Comparison of ENCODE assay signal across 8 cellular contexts in genomic region chr1:46133181-46133658, GRCh38. TPM values are rescaled to one million over a fixed set of nuclear protein-coding genes. Genes with fewer than 3 reads are reported as not detected.
DNase-seq lines count a peak whose midpoint lies in the region; ATAC-seq lines count a peak whose summit lies in the region.

No MANE protein-coding gene starts in this region.

- peak overlapping the region; percentile 99 for H3K18ac ChIP-seq in neuronal stem cell (ENCODE audit: low read length)

- H3K36me3 ChIP-seq in SJCRH30 (no peaks in the 10 kb centered on the region), neuronal stem cell (replicated peaks in 1 of 2; ENCODE audit: control insufficient read depth in 2 of 2, insufficient read depth in 2 of 2, low read length in 2 of 2) (peaks cover 0 to 4% of the 10 kb centered on the region in 2 donors)

- H3K4me2 ChIP-seq in neuronal stem cell (ENCODE audit: insufficient read depth, low read length, poor library complexity, severe bottlenecking), result peak overlapping the region; percentile 92

- DNase-seq in D341Med (ENCODE audit: low spot score) (peak; percentile 79), SJCRH30 (no peak), neuronal stem cell (ENCODE audit: low spot score) (no peak), kidney tubule cell (ENCODE audit: low spot score) (no peak), putamen (ENCODE audit: low spot score) (no peak)

- H2AK5ac ChIP-seq in neuronal stem cell (ENCODE audit: low read depth, low read length), result peak overlapping the region; percentile 89

- H3K27ac ChIP-seq in SJCRH30 (peak overlapping the region; percentile 98), neuronal stem cell (replicated peaks; ENCODE audit: low read length) (peak overlapping the region; percentile 100)

- H4K91ac ChIP-seq in neuronal stem cell (ENCODE audit: low read depth, low read length, poor library complexity), result no peak overlapping the region

- H3K4me3 ChIP-seq in SJCRH30, result peak overlapping the region; percentile 66
- H3K4me3 ChIP-seq in neuronal stem cell (ENCODE audit: low read length in 2 of 2), result peak overlapping the region; percentile 80 to 87

- H2AFZ ChIP-seq in neuronal stem cell (ENCODE audit: low read length), result peak overlapping the region; percentile 86

- no peak overlapping the region for H3K4ac ChIP-seq in neuronal stem cell (ENCODE audit: low read length)

- no peak overlapping the region for H4K8ac ChIP-seq in neuronal stem cell (ENCODE audit: low read depth, low read length)

- H3K9ac ChIP-seq in neuronal stem cell (ENCODE audit: low read depth, low read length, poor library complexity), result peak overlapping the region; percentile 93

- peak; percentile 49 for ATAC-seq in GM19035 (IDR thresholded peaks at IDR 0.05; ENCODE audit: unreplicated experiment)
- ATAC-seq in HG03103 (IDR thresholded peaks at IDR 0.05; ENCODE audit: low read depth, unreplicated experiment), result peak; percentile 35
- ATAC-seq in esophagus mucosa, result peak; percentile 32

- H3K9me3 ChIP-seq in SJCRH30 (replicated peaks) (no peaks in the 10 kb centered on the region), neuronal stem cell (replicated peaks in 1 of 2; ENCODE audit: control insufficient read depth in 2 of 2, insufficient read depth in 1 of 2, low read depth in 1 of 2, low read length in 2 of 2) (no peaks in the 10 kb centered on the region)

- no peak overlapping the region for H2BK15ac ChIP-seq in neuronal stem cell (ENCODE audit: low read length)

- H3K27me3 ChIP-seq in SJCRH30 (no peaks in the 10 kb centered on the region), neuronal stem cell (ENCODE audit: control insufficient read depth in 3 of 3, insufficient read depth in 3 of 3, low read depth in 1 of 3, low read length in 3 of 3) (no peaks in the 10 kb centered on the region)

- WGBS in neuronal stem cell (ENCODE audit: extremely low coverage in 2 of 2, insufficient read length in 2 of 2, insufficient replicate concordance in 1 of 2), 2 donors, result no CpG with 5 or more reads among the region's 22 CpGs

- H2BK120ac ChIP-seq in neuronal stem cell (ENCODE audit: low read depth, low read length), result no peak overlapping the region

- H2BK12ac ChIP-seq in neuronal stem cell (ENCODE audit: low read length), result peak overlapping the region; percentile 59

- no peaks in the 10 kb centered on the region for H3K79me1 ChIP-seq in neuronal stem cell (ENCODE audit: low read depth, low read length)

- H3K14ac ChIP-seq in neuronal stem cell (ENCODE audit: low read length), result no peak overlapping the region

- H2BK5ac ChIP-seq in neuronal stem cell (ENCODE audit: low read length), result peak overlapping the region; percentile 85

- H3K4me1 ChIP-seq in SJCRH30 (peaks cover 25% of the 10 kb centered on the region), neuronal stem cell (ENCODE audit: control insufficient read depth in 2 of 2, insufficient read depth in 1 of 2, low read depth in 1 of 2, low read length in 2 of 2) (peaks cover 15 to 25% of the 10 kb centered on the region in 2 donors)

- no peak overlapping the region for H3K23ac ChIP-seq in neuronal stem cell (ENCODE audit: low read depth, low read length, poor library complexity)

RNA-seq across cellular contexts. Expression of gene PIK3R3, which starts 0.8 kb away (rescaled TPM):
- total RNA-seq in SJCRH30 (2014; rRNA removed; shearing (Covaris generic)), result 19.5 and 23.5 TPM in 2 replicates
- total RNA-seq in esophagus mucosa, result 5.5 TPM
- 39.4 TPM for polyA plus RNA-seq in neuronal stem cell (2013, experiment 1 of 2)
- polyA plus RNA-seq in neuronal stem cell (2013, experiment 2 of 2), result 39.9 TPM

RNA-seq across cellular contexts. Expression of gene TSPAN1, which starts 41.7 kb away (rescaled TPM):
- not detected in 2 replicates for total RNA-seq in SJCRH30 (2014; rRNA removed; shearing (Covaris generic))
- total RNA-seq in esophagus mucosa, result 4.7 TPM
- polyA plus RNA-seq in neuronal stem cell (2013, experiment 1 of 2), result not detected
- not detected for polyA plus RNA-seq in neuronal stem cell (2013, experiment 2 of 2)

RNA-seq across cellular contexts. Expression of gene P3R3URF, which starts 43.1 kb away (rescaled TPM):
- not detected in 2 replicates for total RNA-seq in SJCRH30 (2014; rRNA removed; shearing (Covaris generic))
- not detected for total RNA-seq in esophagus mucosa
- polyA plus RNA-seq in neuronal stem cell (2013, experiment 1 of 2), result not detected
- not detected for polyA plus RNA-seq in neuronal stem cell (2013, experiment 2 of 2)
